Comparison of ENCODE assay signal across 26 cellular contexts in genomic region chr15:35671981-35672380, GRCh38.
DNase-seq lines count a peak whose midpoint lies in the region; ATAC-seq, FAIRE-seq and TF ChIP-seq lines count a peak whose summit lies in the region.
"Had no signal": no experiment of that assay in that cellular context is flagged by ENCODE, and none has a peak within 500 bp of the region (broad histone marks: within the 10 kb centered on the region; RNA-seq: fewer than 3 reads in every experiment).

No MANE protein-coding gene starts in this region.

- H2AFZ ChIP-seq in K562 (ENCODE audit: low read depth, low read length) = 0 out of 2 replicates have a peak overlapping the region, but pooled peaks have one; percentile 95

- H3K9me3 ChIP-seq in right atrium auricular region (no peaks in the 10 kb centered on the region), K562 (replicated peaks; ENCODE audit: control insufficient read depth, insufficient read depth, low read depth, low read length) (no peaks in the 10 kb centered on the region), Peyer's patch (no peaks in the 10 kb centered on the region), prostate gland (no peaks in the 10 kb centered on the region)
- H3K9me3 ChIP-seq: MG63 had no signal

- no peaks in the 10 kb centered on the region for H4K20me1 ChIP-seq in K562 (replicated peaks; ENCODE audit: control insufficient read depth, insufficient read depth, low read length)

- DNase-seq in Right ventricle myocardium superior (no peak), right atrium auricular region (ENCODE audit: low spot score) (no peak), K562 (ENCODE audit: extremely low read depth in 1 of 4, low spot score in 3 of 4) (no peak), fibroblast of gingiva (ENCODE audit: low read depth) (peak; percentile 12), renal cortical epithelial cell (ENCODE audit: low read depth) (peak; percentile 83), HK-2 (ENCODE audit: unreplicated experiment) (no peak), Peyer's patch (no peak), prostate gland (ENCODE audit: low spot score) (no peak)
- DNase-seq: Calu3; DMS79 treated with DMSO at 0.1 percent for 48 hours; GF-D8; KG1; MG63; NCI-H1105 treated with DMSO at 0.1 percent for 48 hours; NCI-H146; NCI-H1930; NCI-H446 treated with DMSO at 0.1 percent for 48 hours; NCI-H526; NCI-H82; NK-92 treated with Interleukin-12 subunit alpha and Interleukin-12 subunit beta, amount 100 ng/mL, for 24 hours; PC-3; SHP77 had no signal

- ATAC-seq in Right ventricle myocardium superior (ENCODE audit: poor library complexity) = peak; percentile 63
- ATAC-seq in K562 = no peak
- ATAC-seq: HCT116, PC-3 had no signal

- H3K9ac ChIP-seq in K562 (ENCODE audit: insufficient read depth in 1 of 2, low read depth in 2 of 2, low read length in 2 of 2) = no peak overlapping the region

- no peak overlapping the region for H3K4me2 ChIP-seq in K562 (ENCODE audit: insufficient read depth, low read length)

- POLR2A ChIA-PET in K562 (lab: Yijun Ruan, JAX) = no interaction called here

- H3K36me3 ChIP-seq in right atrium auricular region (no peaks in the 10 kb centered on the region), K562 (ENCODE audit: control insufficient read depth, insufficient read depth, low read length) (no peaks in the 10 kb centered on the region; the same call in 2 of the 3 replicates), Peyer's patch (no peaks in the 10 kb centered on the region), prostate gland (no peaks in the 10 kb centered on the region)
- H3K36me3 ChIP-seq: MG63 had no signal

- no peaks in the 10 kb centered on the region for H3K79me2 ChIP-seq in K562 (ENCODE audit: control insufficient read depth, insufficient read depth, low read length)

- H3K4me1 ChIP-seq in right atrium auricular region (peaks cover 0 to 69% of the 10 kb centered on the region in 2 donors), K562 (replicated peaks in 1 of 2; ENCODE audit: control insufficient read depth in 2 of 2, insufficient read depth in 2 of 2, low read length in 2 of 2) (peaks cover 0 to 42% of the 10 kb centered on the region in 2 experiments; a peak in 3 of 5 replicates), Peyer's patch (no peaks in the 10 kb centered on the region), prostate gland (replicated peaks) (no peaks in the 10 kb centered on the region)

- H3K4me3 ChIP-seq in right atrium auricular region (no peak overlapping the region), K562 (no peak overlapping the region), Peyer's patch (no peak overlapping the region), prostate gland (no peak overlapping the region)
- H3K4me3 ChIP-seq: MG63 had no signal

- H3K27me3 ChIP-seq in right atrium auricular region (no peaks in the 10 kb centered on the region), K562 (ENCODE audit: control insufficient read depth in 2 of 2, insufficient read depth in 2 of 2, low read length in 2 of 2) (no peaks in the 10 kb centered on the region), Peyer's patch (no peaks in the 10 kb centered on the region), prostate gland (replicated peaks; ENCODE audit: insufficient read depth) (no peaks in the 10 kb centered on the region)
- H3K27me3 ChIP-seq: MG63 had no signal

- BruUV-seq in K562 (replicated peaks; lab: Mats Ljungman, UMichigan) = no TSS peak

- WGBS in K562 (ENCODE audit: insufficient coverage, low coverage, missing lambda C conversion rate) = 82% methylated on average over 1 of the region's 1 CpG
- WGBS in prostate gland = 73% methylated on average over 1 of the region's 1 CpG

- no peaks in the 10 kb centered on the region for H3K9me1 ChIP-seq in K562 (ENCODE audit: control insufficient read depth, insufficient read depth, low read length)

- TF ChIP-seq EP300 in K562 (IDR thresholded peaks at IDR 0.05; ENCODE audit: low read length) = no peak

- peak overlapping the region in 1 of 2 donors; percentile 52 for H3K27ac ChIP-seq in right atrium auricular region
- no peak overlapping the region for H3K27ac ChIP-seq in K562 (ENCODE audit: extremely low read depth, low read depth, low read length)
- H3K27ac ChIP-seq in Peyer's patch = no peak overlapping the region
- H3K27ac ChIP-seq in prostate gland = no peak overlapping the region
- H3K27ac ChIP-seq: 22Rv1 had no signal

- TF ChIP-seq POLR2A in K562 (conservative IDR thresholded peaks at IDR 0.05) (no peak), Peyer's patch (IDR thresholded peaks at IDR 0.05) (no peak), prostate gland (IDR thresholded peaks at IDR 0.05) (no peak)

- no peak for FAIRE-seq in K562 (lab: Jason Lieb, UNC)
- FAIRE-seq: GM12891, H1 had no signal

- intact Hi-C loops in Right ventricle myocardium superior (cut with DNase I) (no loop called here), K562 (cut with micrococcal nuclease) (loop anchor here (5.0 kb wide), 1 partner anchor 125 kb away; the partner anchor contains the start of gene DPH6), prostate gland (cut with DNase I) (no loop called here)

- TF ChIP-seq CTCF in right atrium auricular region (IDR thresholded peaks at IDR 0.05) = no peak
- no peak for TF ChIP-seq CTCF in K562 (IDR thresholded peaks at IDR 0.05 in 2 of 3, conservative IDR thresholded peaks at IDR 0.05 in 1 of 3; ENCODE audit: insufficient read depth in 2 of 3, low read depth in 1 of 3, low read length in 3 of 3)
- no peak for TF ChIP-seq CTCF in Peyer's patch (IDR thresholded peaks at IDR 0.05)
- TF ChIP-seq CTCF in prostate gland (IDR thresholded peaks at IDR 0.05) = no peak

- no peak for TF ChIP-seq RAD21 in K562 (CRISPR knock-in tag; conservative IDR thresholded peaks at IDR 0.05 in 1 of 2, IDR thresholded peaks at IDR 0.05 in 1 of 2)

- CTCF ChIA-PET in K562 (lab: Yijun Ruan, JAX; ENCODE audit: low intra/inter-chr PET ratio) = no interaction called here

- in situ Hi-C loops in K562 (cut with MboI) = no loop called here

TF ChIP-seq in K562, 482 proteins besides CTCF, POLR2A, EP300 and RAD21 (continues in another document):
- no peak for TF ChIP-seq ZNF445 (CRISPR knock-in tag; IDR thresholded peaks at IDR 0.05; ENCODE audit: low read depth)
- TF ChIP-seq ZNF318 (IDR thresholded peaks at IDR 0.05; ENCODE audit: borderline replicate concordance in 1 of 2, low read depth in 1 of 2) = no peak
- TF ChIP-seq, protein P1, sequence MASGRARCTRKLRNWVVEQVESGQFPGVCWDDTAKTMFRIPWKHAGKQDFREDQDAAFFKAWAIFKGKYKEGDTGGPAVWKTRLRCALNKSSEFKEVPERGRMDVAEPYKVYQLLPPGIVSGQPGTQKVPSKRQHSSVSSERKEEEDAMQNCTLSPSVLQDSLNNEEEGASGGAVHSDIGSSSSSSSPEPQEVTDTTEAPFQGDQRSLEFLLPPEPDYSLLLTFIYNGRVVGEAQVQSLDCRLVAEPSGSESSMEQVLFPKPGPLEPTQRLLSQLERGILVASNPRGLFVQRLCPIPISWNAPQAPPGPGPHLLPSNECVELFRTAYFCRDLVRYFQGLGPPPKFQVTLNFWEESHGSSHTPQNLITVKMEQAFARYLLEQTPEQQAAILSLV (tag; IDR thresholded peaks at IDR 0.05) = no peak
- no peak for TF ChIP-seq ZNF274 (IDR thresholded peaks at IDR 0.05; ENCODE audit: borderline replicate concordance, low read depth, low read length)

Comparison
In these comparisons a context has a peak if more than half of its experiments do, and no peak if none do; other contexts are left out.
1. DNase-seq: peak in fibroblast of gingiva (single experiment) and renal cortical epithelial cell (single experiment); none in Right ventricle myocardium superior (single experiment), right atrium auricular region (single experiment), K562 (0 of 4), HK-2 (single experiment), Peyer's patch (0 of 3) and prostate gland (single experiment).